Comparison of ENCODE assay signal across 8 cellular contexts in the genomic region with DNA sequence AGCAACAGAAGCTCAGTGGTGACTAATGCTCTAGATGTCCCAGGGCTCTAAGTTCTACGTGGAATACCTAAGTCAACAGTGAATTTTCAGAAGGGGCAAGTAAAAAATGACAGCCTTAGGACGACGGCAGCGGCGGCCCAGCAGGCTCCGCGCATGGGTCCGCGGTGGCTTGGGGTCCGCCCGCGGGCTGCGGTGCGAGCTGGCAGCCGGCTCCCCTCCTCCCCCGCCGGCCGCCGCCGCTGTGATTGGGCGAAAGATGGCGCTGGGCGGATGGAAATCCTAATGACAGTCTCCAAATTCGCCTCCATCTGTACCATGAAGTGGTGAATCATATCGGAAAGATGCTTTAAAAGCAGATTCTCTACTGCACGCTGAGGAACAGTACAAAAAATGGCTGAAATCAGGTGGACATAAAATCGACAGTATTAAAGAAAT.
A peak's percentile ranks its signal among the peaks of the same experiment; 100 is the strongest.
DNase-seq lines count a peak whose midpoint lies in the region; ATAC-seq, FAIRE-seq and TF ChIP-seq lines count a peak whose summit lies in the region.

No MANE protein-coding gene starts in this region.

- H3K27ac ChIP-seq in endothelial cell of umbilical vein (ENCODE audit: insufficient read depth, low read depth, low read length) (no peak overlapping the region), muscle layer of colon (ENCODE audit: low read depth, low read length) (peak overlapping the region; percentile 50)

- H3K9me1 ChIP-seq in endothelial cell of umbilical vein (replicated peaks; ENCODE audit: control insufficient read depth, extremely low read depth, insufficient read depth, low read length) = no peaks in the 10 kb centered on the region

- no peaks in the 10 kb centered on the region for H3K9me3 Mint-ChIP-seq in stimulated activated naive CD8-positive, alpha-beta T cell treated with anti-CD3 and anti-CD28 coated beads, Interleukin-15, amount 100 ng/mL, for 72 hours

- H4K20me1 ChIP-seq in endothelial cell of umbilical vein (replicated peaks; ENCODE audit: control insufficient read depth, extremely low read depth, insufficient read depth, low read length) = no peaks in the 10 kb centered on the region

- peaks cover 8% of the 10 kb centered on the region for H3K4me1 Mint-ChIP-seq in stimulated activated naive CD8-positive, alpha-beta T cell treated with anti-CD3 and anti-CD28 coated beads, Interleukin-15, amount 100 ng/mL, for 72 hours

- H3K4me1 ChIP-seq in endothelial cell of umbilical vein (ENCODE audit: control insufficient read depth, extremely low read depth, insufficient read depth, low read length) = no peaks in the 10 kb centered on the region
- peaks cover 14% of the 10 kb centered on the region for H3K4me1 ChIP-seq in muscle layer of colon (ENCODE audit: insufficient read depth, low read length)

- peak overlapping the region; percentile 80 for H2AFZ ChIP-seq in endothelial cell of umbilical vein (ENCODE audit: low read depth, low read length)

- no peak for TF ChIP-seq CTCF in endothelial cell of umbilical vein (IDR thresholded peaks at IDR 0.05; ENCODE audit: extremely low read depth in 1 of 2, insufficient read depth in 1 of 2, low read depth in 1 of 2, low read length in 2 of 2)

- peak; percentile 67 for FAIRE-seq in endothelial cell of umbilical vein (lab: Jason Lieb, UNC)

- no TSS peak for BruUV-seq in endothelial cell of umbilical vein (replicated peaks; lab: Mats Ljungman, UMichigan)

- peak; percentile 88 for ATAC-seq in stimulated activated naive CD8-positive, alpha-beta T cell treated with anti-CD3 and anti-CD28 coated beads, Interleukin-15, amount 100 ng/mL, for 72 hours
- ATAC-seq in HG03378 (IDR thresholded peaks at IDR 0.05; ENCODE audit: unreplicated experiment) = no peak
- ATAC-seq in GM21825 (IDR thresholded peaks at IDR 0.05; ENCODE audit: unreplicated experiment) = no peak

- dilution Hi-C loops in endothelial cell of umbilical vein (cut with MboI; ENCODE audit: extremely low pct_ligation_motif_present, low sequenced_read_pairs) = no loop called here

- peak overlapping the region; percentile 96 for H3K4me2 ChIP-seq in endothelial cell of umbilical vein (ENCODE audit: insufficient read depth, low read length)

- intact Hi-C loops in endothelial cell of umbilical vein (cut with micrococcal nuclease) = no loop called here

- H3K4me3 ChIP-seq in endothelial cell of umbilical vein (replicated peaks in 1 of 3; ENCODE audit: insufficient read depth in 1 of 3, low read depth in 1 of 3, low read length in 3 of 3) = peak overlapping the region; percentile 20 to 65 (median 28)
- H3K4me3 ChIP-seq in muscle layer of colon (ENCODE audit: low read depth in 1 of 2, low read length in 2 of 2) = peak overlapping the region; percentile 22 to 49

- no peaks in the 10 kb centered on the region for H3K9me3 ChIP-seq in endothelial cell of umbilical vein (replicated peaks; ENCODE audit: control insufficient read depth, insufficient read depth, low read length)
- H3K9me3 ChIP-seq in muscle layer of colon (ENCODE audit: low read length) = no peaks in the 10 kb centered on the region

- H3K4me3 Mint-ChIP-seq in stimulated activated naive CD8-positive, alpha-beta T cell treated with anti-CD3 and anti-CD28 coated beads, Interleukin-15, amount 100 ng/mL, for 72 hours = peak overlapping the region; percentile 67 to 68

- peaks cover 4 to 5% of the 10 kb centered on the region in 2 experiments for H3K27me3 ChIP-seq in endothelial cell of umbilical vein (ENCODE audit: control insufficient read depth in 2 of 2, insufficient read depth in 2 of 2, low read length in 2 of 2)
- H3K27me3 ChIP-seq in muscle layer of colon (ENCODE audit: control insufficient read depth in 1 of 2, insufficient read depth in 2 of 2, low read length in 2 of 2) = no peaks in the 10 kb centered on the region

- TF ChIP-seq POLR2A in endothelial cell of umbilical vein (IDR thresholded peaks at IDR 0.05; ENCODE audit: low read depth, low read length) = no peak

- H3K27me3 Mint-ChIP-seq in stimulated activated naive CD8-positive, alpha-beta T cell treated with anti-CD3 and anti-CD28 coated beads, Interleukin-15, amount 100 ng/mL, for 72 hours = peaks cover 52% of the 10 kb centered on the region

- H3K36me3 ChIP-seq in endothelial cell of umbilical vein (ENCODE audit: control insufficient read depth in 2 of 2, extremely low read depth in 1 of 2, insufficient read depth in 2 of 2, low read length in 2 of 2) = no peaks in the 10 kb centered on the region
- H3K36me3 ChIP-seq in muscle layer of colon (ENCODE audit: insufficient read depth, low read length) = no peaks in the 10 kb centered on the region

- DNase-seq in Daoy (ENCODE audit: low read depth) = peak; percentile 87
- peak; percentile 62 for DNase-seq in NCI-H1105 treated with DMSO at 0.1 percent for 48 hours (lab: John Stamatoyannopoulos, UW)
- DNase-seq in activated CD4-positive, alpha-beta T cell treated with anti-CD3 and anti-CD28 coated beads, Interleukin-2, amount 50 U/mL, for 48 hours = peak; percentile 66 to 74
- peak; percentile 49 for DNase-seq in endothelial cell of umbilical vein (ENCODE audit: low read depth, low spot score)
- DNase-seq in stimulated activated naive CD8-positive, alpha-beta T cell treated with anti-CD3 and anti-CD28 coated beads, Interleukin-15, amount 100 ng/mL, for 72 hours = peak; percentile 57 to 66

- POLR2A ChIA-PET in endothelial cell of umbilical vein (lab: Charles Lee) = interaction anchor here (0.6 to 1.1 kb wide), 2 partner anchors 9 to 224 kb away, joined by 3 to 5 read pairs; no protein-coding TSS in a partner anchor

- CTCF ChIA-PET in endothelial cell of umbilical vein (lab: Charles Lee) = interaction anchor here (0.7 to 1.8 kb wide), 7 partner anchors 10 to 673 kb away, joined by 3 to 11 read pairs (median 3); no protein-coding TSS in a partner anchor

- no peaks in the 10 kb centered on the region for H3K79me2 ChIP-seq in endothelial cell of umbilical vein (ENCODE audit: control insufficient read depth, insufficient read depth, low read length)

- H3K27ac Mint-ChIP-seq in stimulated activated naive CD8-positive, alpha-beta T cell treated with anti-CD3 and anti-CD28 coated beads, Interleukin-15, amount 100 ng/mL, for 72 hours = no peak overlapping the region

- H3K9ac ChIP-seq in endothelial cell of umbilical vein (replicated peaks; ENCODE audit: extremely low read depth, insufficient read depth, low read length) = peak overlapping the region; percentile 47
- H3K9ac ChIP-seq in muscle layer of colon (ENCODE audit: low read length) = no peak overlapping the region

TF ChIP-seq in endothelial cell of umbilical vein, 7 proteins besides CTCF, POLR2A, EP300 and RAD21:
- TF ChIP-seq EZH2 (IDR thresholded peaks at IDR 0.05; ENCODE audit: borderline replicate concordance, low read depth, low read length, severe bottlenecking) (no peak), FOS (IDR thresholded peaks at IDR 0.05; ENCODE audit: borderline replicate concordance, insufficient read depth, low read length) (peak; percentile 4)
